27 cellular contexts compared by ENCODE assay signal in genomic region chr11:116099541-116099940, GRCh38.
"Had no signal": no experiment of that assay in that cellular context is flagged by ENCODE, and none has a peak within 500 bp of the region (broad histone marks: within the 10 kb centered on the region; RNA-seq: fewer than 3 reads in every experiment).

No MANE protein-coding gene starts in this region.

- H3K4me3 ChIP-seq: coronary artery, dorsolateral prefrontal cortex, esophagus squamous epithelium, gastroesophageal sphincter, heart left ventricle, hepatocyte, left lung, lower lobe of right lung, mucosa of descending colon had no signal

- H3K27me3 ChIP-seq: foreskin keratinocyte, gastroesophageal sphincter, left lung had no signal

- H3K27ac ChIP-seq: coronary artery, dorsolateral prefrontal cortex, epithelial cell of prostate, esophagus squamous epithelium, foreskin keratinocyte, gastroesophageal sphincter, heart left ventricle, hepatocyte, left lung, lower lobe of right lung had no signal

- H3K4me3 Mint-ChIP-seq: effector memory CD8-positive, alpha-beta T cell; endodermal cell; immature natural killer cell; mesothelial cell of epicardium; naive B cell had no signal

- H3K36me3 ChIP-seq: esophagus squamous epithelium, gastroesophageal sphincter, heart left ventricle, left lung, lower lobe of right lung had no signal

- DNase-seq: dermis blood vessel endothelial cell; dorsolateral prefrontal cortex; effector CD8-positive, alpha-beta T cell; effector memory CD8-positive, alpha-beta T cell; endodermal cell; erythroblast; esophagus squamous epithelium; foreskin keratinocyte; heart left ventricle; hypothalamus; immature natural killer cell; islet precursor cell; kidney; kidney glomerular epithelial cell; left colon; left lung; left ventricle myocardium superior; lower lobe of right lung; mesenchymal stem cell; mucosa of descending colon; naive B cell had no signal

- H3K9me3 ChIP-seq: esophagus squamous epithelium, gastroesophageal sphincter, heart left ventricle, left lung, lower lobe of right lung, mucosa of descending colon had no signal

- H3K27ac Mint-ChIP-seq: effector memory CD8-positive, alpha-beta T cell; endodermal cell; immature natural killer cell; mesothelial cell of epicardium had no signal

- H3K4me1 ChIP-seq: esophagus squamous epithelium, foreskin keratinocyte, gastroesophageal sphincter, heart left ventricle, left lung, lower lobe of right lung had no signal

- H3K36me3 Mint-ChIP-seq: immature natural killer cell, mesothelial cell of epicardium, naive B cell had no signal

- H3K9me3 Mint-ChIP-seq: effector memory CD8-positive, alpha-beta T cell; endodermal cell; mesothelial cell of epicardium had no signal

- H3K4me1 Mint-ChIP-seq: immature natural killer cell, naive B cell had no signal

- ATAC-seq: effector memory CD8-positive, alpha-beta T cell; esophagus mucosa; foreskin keratinocyte; gastroesophageal sphincter; heart left ventricle; left colon; left lung; left ventricle myocardium superior; lower lobe of right lung; mucosa of descending colon had no signal
